ENCODE assay signal across 8 cellular contexts in the genomic region with DNA sequence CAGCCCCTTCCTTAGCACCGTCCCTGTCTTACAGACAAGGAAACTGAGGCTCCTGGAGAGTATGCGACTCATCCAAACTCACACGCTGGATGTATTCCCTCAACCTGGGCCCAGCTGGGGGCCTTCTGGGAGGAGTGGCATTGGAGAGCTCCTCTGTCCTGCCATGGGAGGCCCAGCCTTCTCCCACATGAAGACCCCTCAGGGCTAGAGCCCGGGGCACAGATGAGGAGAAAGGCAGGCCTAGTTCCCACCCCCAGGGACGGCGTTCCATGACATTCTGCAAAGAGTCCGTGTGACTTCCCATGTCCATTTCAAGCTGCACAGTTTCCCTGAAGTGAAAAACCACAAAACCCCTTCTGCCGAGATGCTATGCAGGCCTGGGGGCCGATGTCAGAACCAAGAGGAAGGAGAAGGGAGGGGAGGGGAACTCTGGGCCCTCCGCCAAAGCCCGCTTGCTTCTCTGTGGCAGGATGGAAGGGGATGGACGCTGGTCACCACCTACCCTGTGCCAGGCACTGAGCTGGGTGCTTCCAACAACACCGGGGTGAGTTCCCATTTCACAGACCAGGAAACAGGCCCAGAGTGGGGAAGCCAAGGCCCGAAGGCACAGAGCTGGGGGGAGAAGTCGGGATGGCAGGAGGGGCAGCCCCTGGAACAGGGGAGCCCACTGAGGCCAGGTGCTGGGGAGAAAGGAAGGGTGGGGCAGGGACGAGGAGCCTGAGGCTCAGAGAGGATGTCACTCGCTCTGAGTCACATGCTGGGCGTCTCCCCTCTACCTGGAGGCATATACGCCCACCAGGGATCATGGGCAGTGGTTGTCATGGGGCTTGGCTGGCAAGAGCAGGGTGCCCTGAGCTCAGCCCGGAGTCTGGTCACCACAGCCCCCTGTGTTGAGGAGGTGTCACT. TPM values are rescaled to one million over a fixed set of nuclear protein-coding genes. Genes with fewer than 3 reads are reported as not detected.
DNase-seq lines count a peak whose midpoint lies in the region; ATAC-seq lines count a peak whose summit lies in the region.

No MANE protein-coding gene starts in this region.

- no peak overlapping the region for H4K12ac ChIP-seq in trophoblast cell (ENCODE audit: low read depth, low read length)

- no peaks in the 10 kb centered on the region for H3K27me3 ChIP-seq in trophoblast cell (ENCODE audit: insufficient read depth, low read length)

- H3K14ac ChIP-seq in trophoblast cell (ENCODE audit: low read length), result no peak overlapping the region

- WGBS in trophoblast cell (ENCODE audit: extremely low coverage, insufficient coverage, insufficient read length), result no CpG with 5 or more reads among the region's 20 CpGs

- no peak overlapping the region for H2BK5ac ChIP-seq in trophoblast cell (ENCODE audit: low read depth, low read length, poor library complexity)

- H3K27ac Mint-ChIP-seq in activated CD4-positive, alpha-beta T cell treated with anti-CD3 and anti-CD28 coated beads, Interleukin-2, amount 10 ng/mL, durations not matched to agents 24 days and 14 days, result peak overlapping the region; percentile 95

- H2BK12ac ChIP-seq in trophoblast cell (ENCODE audit: low read length), result no peak overlapping the region

- H3K9me3 ChIP-seq in trophoblast cell (ENCODE audit: insufficient read depth, low read depth, low read length), result no peaks in the 10 kb centered on the region

- no peak overlapping the region for H3K27ac ChIP-seq in trophoblast cell (ENCODE audit: low read depth, low read length)

- no peak overlapping the region for H3K4me2 ChIP-seq in trophoblast cell (ENCODE audit: low read length)

- H3K9me3 Mint-ChIP-seq in activated CD4-positive, alpha-beta T cell treated with anti-CD3 and anti-CD28 coated beads, Interleukin-2, amount 10 ng/mL, durations not matched to agents 24 days and 14 days, result no peaks in the 10 kb centered on the region

- H3K79me1 ChIP-seq in trophoblast cell (ENCODE audit: low read length), result no peaks in the 10 kb centered on the region

- ATAC-seq in esophagus mucosa (peak; percentile 22), GM21529 (IDR thresholded peaks at IDR 0.05; ENCODE audit: unreplicated experiment) (no peak)

- H4K8ac ChIP-seq in trophoblast cell (ENCODE audit: low read depth, low read length), result no peak overlapping the region

- intact Hi-C loops in activated CD4-positive, alpha-beta T cell treated with anti-CD3 and anti-CD28 coated beads, Interleukin-2, amount 10 ng/mL, durations not matched to agents 24 days and 14 days (cut with micrococcal nuclease), result loop anchor here (5.0 kb wide), 1 partner anchor 34 kb away; no protein-coding TSS in a partner anchor

- no peak overlapping the region for H4K91ac ChIP-seq in trophoblast cell (ENCODE audit: low read depth, low read length)

- H3K27me3 Mint-ChIP-seq in activated CD4-positive, alpha-beta T cell treated with anti-CD3 and anti-CD28 coated beads, Interleukin-2, amount 10 ng/mL, durations not matched to agents 24 days and 14 days, result no peaks in the 10 kb centered on the region

- H3K4me3 Mint-ChIP-seq in activated CD4-positive, alpha-beta T cell treated with anti-CD3 and anti-CD28 coated beads, Interleukin-2, amount 10 ng/mL, durations not matched to agents 24 days and 14 days, result peak overlapping the region; percentile 79

- H3K79me2 ChIP-seq in trophoblast cell (ENCODE audit: control insufficient read depth, insufficient read depth, low read length, poor library complexity), result no peaks in the 10 kb centered on the region

- peaks cover 84% of the 10 kb centered on the region for H3K4me1 Mint-ChIP-seq in activated CD4-positive, alpha-beta T cell treated with anti-CD3 and anti-CD28 coated beads, Interleukin-2, amount 10 ng/mL, durations not matched to agents 24 days and 14 days

- H3K4ac ChIP-seq in trophoblast cell (ENCODE audit: low read depth, low read length), result no peak overlapping the region

- no peak overlapping the region for H3K18ac ChIP-seq in trophoblast cell (ENCODE audit: low read length)

- H3K36me3 Mint-ChIP-seq in activated CD4-positive, alpha-beta T cell treated with anti-CD3 and anti-CD28 coated beads, Interleukin-2, amount 10 ng/mL, durations not matched to agents 24 days and 14 days (ENCODE audit: low read depth), result peaks cover 85% of the 10 kb centered on the region

- DNase-seq in HK-2 (ENCODE audit: unreplicated experiment) (peak; percentile 34), trophoblast cell (no peak), retina (no peak), GM19238 (ENCODE audit: insufficient read length, low spot score) (no peak)
- DNase-seq in activated CD4-positive, alpha-beta T cell treated with anti-CD3 and anti-CD28 coated beads, Interleukin-2, amount 10 ng/mL, durations not matched to agents 24 days and 14 days, result peak; percentile 82
- DNase-seq in stimulated activated CD4-positive, alpha-beta T cell treated with anti-CD3 and anti-CD28 coated beads, Interleukin-15, amount 100 ng/mL, for 24 hours, result peak; percentile 67

- no peak overlapping the region for H3K4me3 ChIP-seq in trophoblast cell (ENCODE audit: low read depth, low read length)

- H2AFZ ChIP-seq in trophoblast cell (ENCODE audit: insufficient read depth, low read length, poor library complexity), result no peak overlapping the region

- no peaks in the 10 kb centered on the region for H3K36me3 ChIP-seq in trophoblast cell (ENCODE audit: control insufficient read depth in 1 of 2, insufficient read depth in 2 of 2, low read length in 2 of 2)

- H3K23ac ChIP-seq in trophoblast cell (ENCODE audit: low read length), result no peak overlapping the region

- H3K9ac ChIP-seq in trophoblast cell (ENCODE audit: low read length), result no peak overlapping the region

- no peak overlapping the region for H2BK120ac ChIP-seq in trophoblast cell (ENCODE audit: insufficient read depth, low read length, poor library complexity)

- no peak overlapping the region for H2AK5ac ChIP-seq in trophoblast cell (ENCODE audit: low read length)

- H3K4me1 ChIP-seq in trophoblast cell (ENCODE audit: control insufficient read depth in 1 of 2, insufficient read depth in 2 of 2, low read length in 2 of 2), result peaks cover 0 to 5% of the 10 kb centered on the region in 2 experiments

RNA-seq across cellular contexts. Expression of a gene that starts 15.7 kb away (rescaled TPM):
- total RNA-seq in activated CD4-positive, alpha-beta T cell treated with anti-CD3 and anti-CD28 coated beads, Interleukin-2, amount 10 ng/mL, durations not matched to agents 24 days and 14 days, result 519 and 540 TPM in 2 replicates
- total RNA-seq in esophagus mucosa, result 19.0 TPM
- polyA plus RNA-seq in trophoblast cell (2013), result 1.9 and 2.5 TPM in 2 replicates

RNA-seq across cellular contexts. Expression of a gene that starts 16.1 kb away (rescaled TPM):
- total RNA-seq in activated CD4-positive, alpha-beta T cell treated with anti-CD3 and anti-CD28 coated beads, Interleukin-2, amount 10 ng/mL, durations not matched to agents 24 days and 14 days, result 3.5 and 4.0 TPM in 2 replicates
- not detected for total RNA-seq in esophagus mucosa
- not detected in 2 replicates for polyA plus RNA-seq in trophoblast cell (2013)

RNA-seq across cellular contexts. Expression of a gene that starts 40.3 kb away (rescaled TPM):
- total RNA-seq in activated CD4-positive, alpha-beta T cell treated with anti-CD3 and anti-CD28 coated beads, Interleukin-2, amount 10 ng/mL, durations not matched to agents 24 days and 14 days, result 6.0 and 6.9 TPM in 2 replicates
- total RNA-seq in esophagus mucosa, result 2.0 TPM
- polyA plus RNA-seq in trophoblast cell (2013), result 64.9 and 67.2 TPM in 2 replicates

RNA-seq across cellular contexts. Expression of a gene that starts 53.9 kb away (rescaled TPM):
- total RNA-seq in activated CD4-positive, alpha-beta T cell treated with anti-CD3 and anti-CD28 coated beads, Interleukin-2, amount 10 ng/mL, durations not matched to agents 24 days and 14 days, result 43.5 and 44.9 TPM in 2 replicates
- 1.6 TPM for total RNA-seq in esophagus mucosa
- not detected in 2 replicates for polyA plus RNA-seq in trophoblast cell (2013)

Comparison
In these comparisons a context has a peak if more than half of its experiments do, and no peak if none do; other contexts are left out.
1. DNase-seq: peak in HK-2 (single experiment), activated CD4-positive, alpha-beta T cell treated with anti-CD3 and anti-CD28 coated beads, Interleukin-2, amount 10 ng/mL, durations not matched to agents 24 days and 14 days (single experiment) and stimulated activated CD4-positive, alpha-beta T cell treated with anti-CD3 and anti-CD28 coated beads, Interleukin-15, amount 100 ng/mL, for 24 hours (single experiment); none in trophoblast cell (0 of 2), retina (single experiment) and GM19238 (single experiment).
2. RNA of a gene that starts 15.7 kb away (total RNA-seq): 519 to 540 TPM in activated CD4-positive, alpha-beta T cell treated with anti-CD3 and anti-CD28 coated beads, Interleukin-2, amount 10 ng/mL, durations not matched to agents 24 days and 14 days; 19.0 TPM in esophagus mucosa (single experiment); every median in the first group is over 10 times any median in the second.